In genomic region chr16:53207810-53208752, GRCh38 we compare ENCODE assay signal across 8 cellular contexts.
DNase-seq lines count a peak whose midpoint lies in the region; ATAC-seq, FAIRE-seq and TF ChIP-seq lines count a peak whose summit lies in the region.

No MANE protein-coding gene starts in this region.

- FAIRE-seq in GM18507 (lab: Jason Lieb, UNC) (peak; percentile 89), endometrium (lab: Jason Lieb, UNC) (peak; percentile 90)

- TF ChIP-seq CTCF in AG10803 (conservative IDR thresholded peaks at IDR 0.05; ENCODE audit: low read length), result peak; percentile 80

- no peaks in the 10 kb centered on the region for H3K9me3 ChIP-seq in thymus (ENCODE audit: control insufficient read depth)

- peak overlapping the region; percentile 70 for H3K4me3 ChIP-seq in AG10803 (ENCODE audit: low read length)
- peak overlapping the region; percentile 53 for H3K4me3 ChIP-seq in thymus (ENCODE audit: low read length)

- no peaks in the 10 kb centered on the region for H3K27me3 ChIP-seq in thymus (ENCODE audit: control insufficient read depth, insufficient read depth)

- DNase-seq in AG10803 (ENCODE audit: low read depth) (peak; percentile 76), GM18507 (ENCODE audit: extremely low spot score, insufficient read length, low read depth) (peak; percentile 38), NCI-H1417 treated with DMSO at 0.1 percent for 48 hours (lab: John Stamatoyannopoulos, UW) (peak; percentile 76), SKM-1 treated with dmso at 0.1 percent for 144 hours (lab: John Stamatoyannopoulos, UW; ENCODE audit: unreplicated experiment) (peak; percentile 71), medulla oblongata (ENCODE audit: extremely low spot score) (peak; percentile 93)

- H3K27ac ChIP-seq in thymus (ENCODE audit: low read depth), result peak overlapping the region; percentile 80

- peak; percentile 88 for ATAC-seq in HG02870 (IDR thresholded peaks at IDR 0.05; ENCODE audit: unreplicated experiment)

- no peaks in the 10 kb centered on the region for H3K36me3 ChIP-seq in thymus (ENCODE audit: control insufficient read depth, insufficient read depth)

- no peaks in the 10 kb centered on the region for H3K4me1 ChIP-seq in thymus (ENCODE audit: control insufficient read depth, insufficient read depth, low read length)

- WGBS in thymus, result under 1% methylated on average over 8 of the region's 8 CpGs

Comparison
In these comparisons a context has a peak if more than half of its experiments do, and no peak if none do; other contexts are left out.
1. Peak in every context shown above with its lines: DNase-seq, ATAC-seq, H3K4me3 ChIP-seq and H3K27ac ChIP-seq.
2. DNase-seq: peak in every context shown above with its lines; median percentile 93 in medulla oblongata; 76 in AG10803; 76 in NCI-H1417 treated with DMSO at 0.1 percent for 48 hours; 71 in SKM-1 treated with dmso at 0.1 percent for 144 hours; 38 in GM18507.